ENCODE assay signal across 8 cellular contexts in genomic region chr15:41283653-41284424, GRCh38. TPM values are rescaled to one million over a fixed set of nuclear protein-coding genes. Genes with fewer than 3 reads are reported as not detected.
DNase-seq lines count a peak whose midpoint lies in the region; TF ChIP-seq lines count a peak whose summit lies in the region.

No MANE protein-coding gene starts in this region.

- peaks cover 29% of the 10 kb centered on the region for H3K4me1 Mint-ChIP-seq in nephron progenitor cell
- H3K4me1 Mint-ChIP-seq in stimulated activated naive CD8-positive, alpha-beta T cell treated with anti-CD3 and anti-CD28 coated beads, Interleukin-15, Interleukin-2, amounts not matched to agents 100 ng/mL and 50 ng/mL, for 24 hours (ENCODE audit: low read depth): peaks cover 53% of the 10 kb centered on the region

- no peaks in the 10 kb centered on the region; the same call in 1 of the 2 replicates for H3K9me3 ChIP-seq in HAP-1
- H3K9me3 ChIP-seq in MG63: peaks cover 12% of the 10 kb centered on the region

- peak overlapping the region; percentile 100 for H3K4me3 Mint-ChIP-seq in nephron progenitor cell
- H3K4me3 Mint-ChIP-seq in stimulated activated naive CD8-positive, alpha-beta T cell treated with anti-CD3 and anti-CD28 coated beads, Interleukin-15, Interleukin-2, amounts not matched to agents 100 ng/mL and 50 ng/mL, for 24 hours: peak overlapping the region; percentile 100

- peaks cover 8% of the 10 kb centered on the region for H3K9me3 Mint-ChIP-seq in nephron progenitor cell
- H3K9me3 Mint-ChIP-seq in stimulated activated naive CD8-positive, alpha-beta T cell treated with anti-CD3 and anti-CD28 coated beads, Interleukin-15, Interleukin-2, amounts not matched to agents 100 ng/mL and 50 ng/mL, for 24 hours: no peaks in the 10 kb centered on the region

- H3K4me1 ChIP-seq in HAP-1: peaks cover 15% of the 10 kb centered on the region

- DNase-seq in G401 (ENCODE audit: low spot score) (peak; percentile 99), HAP-1 (ENCODE audit: low spot score in 2 of 2) (peak; percentile 99), MG63 (peak; percentile 97), SHP77 (lab: John Stamatoyannopoulos, UW) (peak; percentile 97 to 98), activated gamma-delta T cell (lab: John Stamatoyannopoulos, UW) (peak; percentile 90), fibroblast of villous mesenchyme (ENCODE audit: low read depth) (peak; percentile 100), nephron progenitor cell (peak; percentile 98)

- peaks cover 3% of the 10 kb centered on the region for H3K27me3 Mint-ChIP-seq in nephron progenitor cell (ENCODE audit: low read depth, poor library complexity)
- H3K27me3 Mint-ChIP-seq in stimulated activated naive CD8-positive, alpha-beta T cell treated with anti-CD3 and anti-CD28 coated beads, Interleukin-15, Interleukin-2, amounts not matched to agents 100 ng/mL and 50 ng/mL, for 24 hours: no peaks in the 10 kb centered on the region

- H3K36me3 ChIP-seq in HAP-1 (replicated peaks): peaks cover 48% of the 10 kb centered on the region
- H3K36me3 ChIP-seq in MG63: peaks cover 46% of the 10 kb centered on the region

- TF ChIP-seq CTCF in fibroblast of villous mesenchyme (IDR thresholded peaks at IDR 0.05; ENCODE audit: insufficient read depth, low read depth, low read length) (no peak), nephron progenitor cell (IDR thresholded peaks at IDR 0.05) (no peak)

- H3K27me3 ChIP-seq in HAP-1 (ENCODE audit: low read depth): no peaks in the 10 kb centered on the region
- H3K27me3 ChIP-seq in MG63: no peaks in the 10 kb centered on the region

- H3K27ac Mint-ChIP-seq in nephron progenitor cell: peak overlapping the region; percentile 98
- H3K27ac Mint-ChIP-seq in stimulated activated naive CD8-positive, alpha-beta T cell treated with anti-CD3 and anti-CD28 coated beads, Interleukin-15, Interleukin-2, amounts not matched to agents 100 ng/mL and 50 ng/mL, for 24 hours: peak overlapping the region; percentile 99

- peaks cover 54% of the 10 kb centered on the region for H3K36me3 Mint-ChIP-seq in nephron progenitor cell (ENCODE audit: low read depth)
- H3K36me3 Mint-ChIP-seq in stimulated activated naive CD8-positive, alpha-beta T cell treated with anti-CD3 and anti-CD28 coated beads, Interleukin-15, Interleukin-2, amounts not matched to agents 100 ng/mL and 50 ng/mL, for 24 hours (ENCODE audit: low read depth): peaks cover 52% of the 10 kb centered on the region

- in situ Hi-C loops in G401 (cut with HindIII; ENCODE audit: low sequenced_read_pairs) (no loop called here), HAP-1 (cut with MboI; ENCODE audit: low sequenced_read_pairs) (no loop called here)

- peak overlapping the region; percentile 98 for H3K4me3 ChIP-seq in HAP-1
- peak overlapping the region; percentile 84 for H3K4me3 ChIP-seq in MG63
- peak overlapping the region; percentile 94 for H3K4me3 ChIP-seq in fibroblast of villous mesenchyme (ENCODE audit: low read depth, low read length)

RNA-seq across cellular contexts. Expression of gene OIP5, which starts 48.6 kb away (rescaled TPM):
- total RNA-seq in G401 (2014; rRNA removed; shearing (Covaris generic)): 43.0 and 45.4 TPM in 2 replicates
- 27.5 and 46.3 TPM in 2 replicates for total RNA-seq in MG63 (2014; rRNA removed; shearing (Covaris generic); ENCODE audit: low replicate concordance)
- 2.6 and 8.6 TPM in 2 replicates for total RNA-seq in fibroblast of villous mesenchyme

RNA-seq across cellular contexts. Expression of gene NUSAP1, which starts 48.8 kb away (rescaled TPM):
- total RNA-seq in G401 (2014; rRNA removed; shearing (Covaris generic)): 147 and 237 TPM in 2 replicates
- 161 and 169 TPM in 2 replicates for total RNA-seq in MG63 (2014; rRNA removed; shearing (Covaris generic); ENCODE audit: low replicate concordance)
- total RNA-seq in fibroblast of villous mesenchyme: 28.3 and 59.2 TPM in 2 replicates

RNA-seq across cellular contexts. Expression of gene CHP1, which starts 52.8 kb away (rescaled TPM):
- total RNA-seq in G401 (2014; rRNA removed; shearing (Covaris generic)): 107 and 141 TPM in 2 replicates
- total RNA-seq in MG63 (2014; rRNA removed; shearing (Covaris generic); ENCODE audit: low replicate concordance): 65.9 and 88.1 TPM in 2 replicates
- 87.9 and 111 TPM in 2 replicates for total RNA-seq in fibroblast of villous mesenchyme

RNA-seq across cellular contexts. Expression of gene EXD1, which starts 53.3 kb away (rescaled TPM):
- total RNA-seq in G401 (2014; rRNA removed; shearing (Covaris generic)): 0.03 TPM in 1 of 2 replicates, not detected in the other
- total RNA-seq in MG63 (2014; rRNA removed; shearing (Covaris generic); ENCODE audit: low replicate concordance): not detected in 2 replicates
- total RNA-seq in fibroblast of villous mesenchyme: under 0.01 TPM in 1 of 2 replicates, not detected in the other

Comparison
In these comparisons a context has a peak if more than half of its experiments do, and no peak if none do; other contexts are left out.
1. Peak in every context shown above with its lines: DNase-seq and H3K4me3 ChIP-seq.